9 cellular contexts compared by ENCODE assay signal in genomic region chr4:4182835-4183568, GRCh38. TPM values are rescaled to one million over a fixed set of nuclear protein-coding genes. Genes with fewer than 3 reads are reported as not detected.
DNase-seq lines count a peak whose midpoint lies in the region; ATAC-seq, FAIRE-seq and TF ChIP-seq lines count a peak whose summit lies in the region.
"Had no signal": no experiment of that assay in that cellular context is flagged by ENCODE, and none has a peak within 500 bp of the region (broad histone marks: within the 10 kb centered on the region; RNA-seq: fewer than 3 reads in every experiment).

No MANE protein-coding gene starts in this region.

- H3K36me3 Mint-ChIP-seq in activated CD8-positive, alpha-beta T cell treated with anti-CD3 and anti-CD28 coated beads for 36 hours (ENCODE audit: low read depth) = no peaks in the 10 kb centered on the region
- H3K36me3 Mint-ChIP-seq: T-cell had no signal

- no peak for FAIRE-seq in D721Med (lab: Jason Lieb, UNC)

- intact Hi-C loops in activated CD8-positive, alpha-beta T cell treated with anti-CD3 and anti-CD28 coated beads for 36 hours (cut with micrococcal nuclease) = no loop called here

- DNase-seq in D721Med (ENCODE audit: insufficient read length, low spot score) = no peak
- peak; percentile 3 for DNase-seq in GM19240 (ENCODE audit: insufficient read length, low spot score)
- DNase-seq in activated CD8-positive, alpha-beta T cell treated with anti-CD3 and anti-CD28 coated beads for 36 hours = peak; percentile 49
- DNase-seq in iris pigment epithelial cell (ENCODE audit: low read depth) = peak; percentile 15
- no peak for DNase-seq in MV-4-11 (lab: John Stamatoyannopoulos, UW)
- DNase-seq in NCI-H128 (lab: John Stamatoyannopoulos, UW; ENCODE audit: unreplicated experiment) = no peak
- DNase-seq in GF-D8 (lab: John Stamatoyannopoulos, UW) = no peak

- H3K9me3 Mint-ChIP-seq in activated CD8-positive, alpha-beta T cell treated with anti-CD3 and anti-CD28 coated beads for 36 hours = no peaks in the 10 kb centered on the region

- POLR2A ChIA-PET in activated CD8-positive, alpha-beta T cell treated with anti-CD3 and anti-CD28 coated beads for 36 hours (lab: Charles Lee) = no interaction called here

- ATAC-seq in activated CD8-positive, alpha-beta T cell treated with anti-CD3 and anti-CD28 coated beads for 36 hours = no peak
- no peak for ATAC-seq in HG03175 (IDR thresholded peaks at IDR 0.05; ENCODE audit: unreplicated experiment)
- ATAC-seq: T-cell had no signal

- H3K4me3 Mint-ChIP-seq in activated CD8-positive, alpha-beta T cell treated with anti-CD3 and anti-CD28 coated beads for 36 hours = no peak overlapping the region
- H3K4me3 Mint-ChIP-seq: T-cell had no signal

- CTCF ChIA-PET in activated CD8-positive, alpha-beta T cell treated with anti-CD3 and anti-CD28 coated beads for 36 hours (lab: Charles Lee) = interaction anchor here (0.6 to 1.6 kb wide), 18 partner anchors 9 to 762 kb away, joined by 3 to 6 read pairs (median 3); no protein-coding TSS in a partner anchor

- TF ChIP-seq CTCF in D721Med (IDR thresholded peaks at IDR 0.05; ENCODE audit: insufficient read depth, missing control alignments) = peak; percentile 51
- peak; percentile 89 for TF ChIP-seq CTCF in activated CD8-positive, alpha-beta T cell treated with anti-CD3 and anti-CD28 coated beads for 36 hours (IDR thresholded peaks at IDR 0.05)

- peaks cover 30% of the 10 kb centered on the region for H3K27me3 Mint-ChIP-seq in activated CD8-positive, alpha-beta T cell treated with anti-CD3 and anti-CD28 coated beads for 36 hours

- H3K4me1 Mint-ChIP-seq in activated CD8-positive, alpha-beta T cell treated with anti-CD3 and anti-CD28 coated beads for 36 hours (ENCODE audit: low read depth) = no peaks in the 10 kb centered on the region

- H3K27ac Mint-ChIP-seq in activated CD8-positive, alpha-beta T cell treated with anti-CD3 and anti-CD28 coated beads for 36 hours = no peak overlapping the region
- H3K27ac Mint-ChIP-seq: T-cell had no signal

RNA-seq across cellular contexts. Expression of gene OTOP1, which starts 43.7 kb away (rescaled TPM):
- total RNA-seq in activated CD8-positive, alpha-beta T cell treated with anti-CD3 and anti-CD28 coated beads for 36 hours = not detected
- total RNA-seq: T-cell had no signal

Comparison
In these comparisons a context has a peak if more than half of its experiments do, and no peak if none do; other contexts are left out.
1. DNase-seq: peak in GM19240 (single experiment), activated CD8-positive, alpha-beta T cell treated with anti-CD3 and anti-CD28 coated beads for 36 hours (single experiment) and iris pigment epithelial cell (single experiment); none in D721Med (single experiment), MV-4-11 (single experiment), NCI-H128 (single experiment) and GF-D8 (single experiment).